In the genomic region with DNA sequence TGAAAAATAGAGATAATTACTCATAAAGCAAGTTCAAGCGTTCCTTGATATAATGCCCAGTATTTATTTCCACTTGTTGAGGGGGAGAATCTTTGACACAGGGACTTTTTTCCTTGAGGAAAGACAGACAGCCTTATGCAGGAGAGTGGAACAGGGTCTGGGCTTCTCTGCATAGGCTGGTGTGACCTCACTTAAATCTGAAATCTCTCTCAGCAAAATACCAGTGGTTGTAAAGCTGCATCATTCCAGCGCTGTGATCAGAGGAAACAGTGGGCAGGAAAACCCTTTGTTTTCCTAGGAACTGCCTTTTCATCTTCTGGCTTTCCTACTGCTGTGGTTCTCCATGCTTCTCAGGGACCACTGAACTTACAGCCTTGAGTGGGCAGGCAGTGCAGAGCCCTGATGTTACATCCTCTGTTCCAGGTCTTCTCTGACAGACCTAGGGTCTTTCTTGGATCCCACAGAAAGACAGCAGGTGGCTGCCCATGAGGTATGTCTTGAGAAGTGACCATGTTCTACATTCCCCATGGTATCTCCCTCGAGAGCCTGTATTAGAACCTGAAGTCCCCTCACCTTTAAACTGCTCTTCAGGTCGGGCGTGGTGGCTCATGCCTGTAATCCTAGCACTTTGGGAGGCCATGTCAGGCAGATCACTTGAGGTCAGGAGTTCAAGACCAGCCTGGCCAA, we compare ENCODE assay signal across 1 cellular context.
A peak's percentile ranks its signal among the peaks of the same experiment; 100 is the strongest.
TF ChIP-seq lines count a peak whose summit lies in the region.

No MANE protein-coding gene starts in this region.

TF ChIP-seq in HepG2, 621 proteins besides CTCF, POLR2A, EP300 and RAD21 (continued from another document):
- TF ChIP-seq, protein P1, sequence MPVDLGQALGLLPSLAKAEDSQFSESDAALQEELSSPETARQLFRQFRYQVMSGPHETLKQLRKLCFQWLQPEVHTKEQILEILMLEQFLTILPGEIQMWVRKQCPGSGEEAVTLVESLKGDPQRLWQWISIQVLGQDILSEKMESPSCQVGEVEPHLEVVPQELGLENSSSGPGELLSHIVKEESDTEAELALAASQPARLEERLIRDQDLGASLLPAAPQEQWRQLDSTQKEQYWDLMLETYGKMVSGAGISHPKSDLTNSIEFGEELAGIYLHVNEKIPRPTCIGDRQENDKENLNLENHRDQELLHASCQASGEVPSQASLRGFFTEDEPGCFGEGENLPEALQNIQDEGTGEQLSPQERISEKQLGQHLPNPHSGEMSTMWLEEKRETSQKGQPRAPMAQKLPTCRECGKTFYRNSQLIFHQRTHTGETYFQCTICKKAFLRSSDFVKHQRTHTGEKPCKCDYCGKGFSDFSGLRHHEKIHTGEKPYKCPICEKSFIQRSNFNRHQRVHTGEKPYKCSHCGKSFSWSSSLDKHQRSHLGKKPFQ (CRISPR knock-in tag; IDR thresholded peaks at IDR 0.05; ENCODE audit: insufficient replicate concordance), result no peak
- 0 out of 2 replicates have a peak, but pooled peaks have one; percentile 3 for TF ChIP-seq GATAD2A (CRISPR knock-in tag; IDR thresholded peaks at IDR 0.05)
- TF ChIP-seq ZFYVE20 (CRISPR knock-in tag; IDR thresholded peaks at IDR 0.05; ENCODE audit: borderline replicate concordance, low read depth), result no peak
- TF ChIP-seq NFIB (CRISPR knock-in tag; IDR thresholded peaks at IDR 0.05; ENCODE audit: borderline replicate concordance), result 0 out of 2 replicates have a peak, but pooled peaks have one; percentile 50
- no peak for TF ChIP-seq U2AF2 (IDR thresholded peaks at IDR 0.05; ENCODE audit: low read depth, low read length)
- TF ChIP-seq, protein P2, sequence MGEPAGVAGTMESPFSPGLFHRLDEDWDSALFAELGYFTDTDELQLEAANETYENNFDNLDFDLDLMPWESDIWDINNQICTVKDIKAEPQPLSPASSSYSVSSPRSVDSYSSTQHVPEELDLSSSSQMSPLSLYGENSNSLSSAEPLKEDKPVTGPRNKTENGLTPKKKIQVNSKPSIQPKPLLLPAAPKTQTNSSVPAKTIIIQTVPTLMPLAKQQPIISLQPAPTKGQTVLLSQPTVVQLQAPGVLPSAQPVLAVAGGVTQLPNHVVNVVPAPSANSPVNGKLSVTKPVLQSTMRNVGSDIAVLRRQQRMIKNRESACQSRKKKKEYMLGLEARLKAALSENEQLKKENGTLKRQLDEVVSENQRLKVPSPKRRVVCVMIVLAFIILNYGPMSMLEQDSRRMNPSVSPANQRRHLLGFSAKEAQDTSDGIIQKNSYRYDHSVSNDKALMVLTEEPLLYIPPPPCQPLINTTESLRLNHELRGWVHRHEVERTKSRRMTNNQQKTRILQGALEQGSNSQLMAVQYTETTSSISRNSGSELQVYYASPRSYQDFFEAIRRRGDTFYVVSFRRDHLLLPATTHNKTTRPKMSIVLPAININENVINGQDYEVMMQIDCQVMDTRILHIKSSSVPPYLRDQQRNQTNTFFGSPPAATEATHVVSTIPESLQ (CRISPR knock-in tag; conservative IDR thresholded peaks at IDR 0.05), result no peak
- TF ChIP-seq ZNF224 (CRISPR knock-in tag; IDR thresholded peaks at IDR 0.05), result no peak
- TF ChIP-seq, protein P3, sequence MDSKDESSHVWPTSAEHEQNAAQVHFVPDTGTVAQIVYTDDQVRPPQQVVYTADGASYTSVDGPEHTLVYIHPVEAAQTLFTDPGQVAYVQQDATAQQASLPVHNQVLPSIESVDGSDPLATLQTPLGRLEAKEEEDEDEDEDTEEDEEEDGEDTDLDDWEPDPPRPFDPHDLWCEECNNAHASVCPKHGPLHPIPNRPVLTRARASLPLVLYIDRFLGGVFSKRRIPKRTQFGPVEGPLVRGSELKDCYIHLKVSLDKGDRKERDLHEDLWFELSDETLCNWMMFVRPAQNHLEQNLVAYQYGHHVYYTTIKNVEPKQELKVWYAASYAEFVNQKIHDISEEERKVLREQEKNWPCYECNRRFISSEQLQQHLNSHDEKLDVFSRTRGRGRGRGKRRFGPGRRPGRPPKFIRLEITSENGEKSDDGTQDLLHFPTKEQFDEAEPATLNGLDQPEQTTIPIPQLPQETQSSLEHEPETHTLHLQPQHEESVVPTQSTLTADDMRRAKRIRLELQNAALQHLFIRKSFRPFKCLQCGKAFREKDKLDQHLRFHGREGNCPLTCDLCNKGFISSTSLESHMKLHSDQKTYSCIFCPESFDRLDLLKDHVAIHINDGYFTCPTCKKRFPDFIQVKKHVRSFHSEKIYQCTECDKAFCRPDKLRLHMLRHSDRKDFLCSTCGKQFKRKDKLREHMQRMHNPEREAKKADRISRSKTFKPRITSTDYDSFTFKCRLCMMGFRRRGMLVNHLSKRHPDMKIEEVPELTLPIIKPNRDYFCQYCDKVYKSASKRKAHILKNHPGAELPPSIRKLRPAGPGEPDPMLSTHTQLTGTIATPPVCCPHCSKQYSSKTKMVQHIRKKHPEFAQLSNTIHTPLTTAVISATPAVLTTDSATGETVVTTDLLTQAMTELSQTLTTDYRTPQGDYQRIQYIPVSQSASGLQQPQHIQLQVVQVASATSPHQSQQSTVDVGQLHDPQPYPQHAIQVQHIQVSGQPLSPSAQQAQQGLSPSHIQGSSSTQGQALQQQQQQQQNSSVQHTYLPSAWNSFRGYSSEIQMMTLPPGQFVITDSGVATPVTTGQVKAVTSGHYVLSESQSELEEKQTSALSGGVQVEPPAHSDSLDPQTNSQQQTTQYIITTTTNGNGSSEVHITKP (CRISPR knock-in tag; IDR thresholded peaks at IDR 0.05; ENCODE audit: low read depth), result no peak
- TF ChIP-seq SNAI1 (CRISPR knock-in tag; IDR thresholded peaks at IDR 0.05; ENCODE audit: borderline replicate concordance), result no peak
- TF ChIP-seq ADNP (CRISPR knock-in tag; IDR thresholded peaks at IDR 0.05), result 0 out of 2 replicates have a peak, but pooled peaks have one; percentile 25
